Comparison of ENCODE assay signal across 1 cellular context in the genomic region with DNA sequence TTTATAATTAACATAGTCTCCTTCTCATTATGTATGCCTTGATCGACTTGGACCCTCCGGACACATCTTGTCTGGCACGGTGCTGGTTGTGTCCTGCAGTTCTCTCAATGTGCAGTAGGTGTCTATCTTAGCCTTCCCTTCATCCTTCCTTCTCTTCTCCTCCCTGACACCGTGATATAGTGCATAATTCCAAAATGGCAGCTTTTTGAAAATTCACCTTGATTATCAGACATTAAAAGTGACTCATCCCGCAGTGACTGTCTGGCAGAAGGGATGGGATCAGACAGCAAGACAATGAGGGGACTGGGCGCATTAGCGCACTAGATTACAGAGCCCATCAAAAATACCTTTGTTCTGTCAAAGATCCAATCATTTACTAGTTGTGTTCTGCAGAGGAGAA.
TF ChIP-seq lines count a peak whose summit lies in the region.

No MANE protein-coding gene starts in this region.

TF ChIP-seq in GM23338, 12 proteins besides CTCF, POLR2A, EP300 and RAD21 (continued from another document):
- TF ChIP-seq, protein P1, sequence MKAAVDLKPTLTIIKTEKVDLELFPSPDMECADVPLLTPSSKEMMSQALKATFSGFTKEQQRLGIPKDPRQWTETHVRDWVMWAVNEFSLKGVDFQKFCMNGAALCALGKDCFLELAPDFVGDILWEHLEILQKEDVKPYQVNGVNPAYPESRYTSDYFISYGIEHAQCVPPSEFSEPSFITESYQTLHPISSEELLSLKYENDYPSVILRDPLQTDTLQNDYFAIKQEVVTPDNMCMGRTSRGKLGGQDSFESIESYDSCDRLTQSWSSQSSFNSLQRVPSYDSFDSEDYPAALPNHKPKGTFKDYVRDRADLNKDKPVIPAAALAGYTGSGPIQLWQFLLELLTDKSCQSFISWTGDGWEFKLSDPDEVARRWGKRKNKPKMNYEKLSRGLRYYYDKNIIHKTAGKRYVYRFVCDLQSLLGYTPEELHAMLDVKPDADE (IDR thresholded peaks at IDR 0.05), result no peak
- TF ChIP-seq ZNF114 (CRISPR knock-in tag; IDR thresholded peaks at IDR 0.05) (no peak), POLR2AphosphoS5 (IDR thresholded peaks at IDR 0.05; ENCODE audit: low read depth) (no peak)
